ENCODE assay signal across 8 cellular contexts in the genomic region with DNA sequence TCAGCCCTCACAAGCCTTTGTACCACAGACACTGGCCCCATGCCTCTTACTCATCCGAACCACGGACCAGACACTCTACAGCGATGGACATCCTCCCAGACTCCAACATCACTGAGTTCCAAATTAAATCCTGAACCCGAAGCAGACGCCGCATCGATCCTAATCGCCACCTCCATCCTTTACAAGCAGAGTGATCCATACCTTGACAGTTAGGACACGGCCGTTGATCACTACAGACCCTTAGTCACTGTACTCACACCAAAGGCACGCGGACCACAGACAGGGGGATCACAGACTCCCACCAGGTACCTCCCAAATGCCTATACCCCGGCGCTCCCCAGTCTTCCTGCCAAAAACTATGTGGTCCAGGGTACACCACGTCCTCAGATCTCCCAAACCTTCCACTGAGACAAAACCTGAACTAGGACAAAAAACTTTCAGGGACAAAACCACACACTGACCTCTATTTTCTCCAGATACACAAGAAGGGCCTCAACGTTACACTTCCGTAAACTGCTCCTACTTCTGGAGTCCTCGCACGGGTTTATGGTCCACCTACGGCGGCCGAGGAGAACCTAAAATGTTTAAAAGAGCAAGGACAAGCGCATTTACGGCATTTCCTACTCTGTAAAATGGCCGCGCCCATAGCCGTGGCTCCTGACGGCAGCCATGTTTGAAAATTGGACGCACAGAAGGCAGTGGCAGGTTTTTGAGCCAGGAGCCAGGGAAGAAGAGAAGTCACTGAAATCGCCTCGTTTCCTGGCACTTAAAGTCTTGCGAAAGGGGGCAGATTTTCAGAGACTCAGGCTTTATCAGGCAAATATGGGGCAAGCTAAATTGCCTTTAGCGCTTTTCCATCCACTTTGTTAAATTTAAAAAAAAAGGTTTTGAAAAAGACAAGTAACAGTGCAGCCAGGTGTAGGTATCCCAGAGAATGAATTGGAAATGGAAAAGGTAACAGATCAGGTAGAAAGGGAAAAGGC. TPM values are rescaled to one million over a fixed set of nuclear protein-coding genes. Genes with fewer than 3 reads are reported as not detected.
A peak's percentile ranks its signal among the peaks of the same experiment; 100 is the strongest.
DNase-seq lines count a peak whose midpoint lies in the region; ATAC-seq and TF ChIP-seq lines count a peak whose summit lies in the region.

TSS of gene ZNF350 (minus strand) at position 532 of the 983 bp plus-strand sequence. CDS start 12,480 bp downstream, outside the sequence.

- DNase-seq in COLO668 (lab: John Stamatoyannopoulos, UW; ENCODE audit: unreplicated experiment), result peak; percentile 91
- peak; percentile 55 for DNase-seq in Jurkat, Clone E6-1 (ENCODE audit: low read depth, low spot score)
- peak; percentile 44 to 75 for DNase-seq in SHP77 (lab: John Stamatoyannopoulos, UW)
- peak; percentile 43 for DNase-seq in activated gamma-delta T cell (lab: John Stamatoyannopoulos, UW)
- DNase-seq in fibroblast of the conjunctiva (ENCODE audit: low read depth), result peak; percentile 87
- peak; percentile 72 for DNase-seq in nephron progenitor cell

- peak within 1 kb of the TSS; percentile 94 for H3K27ac Mint-ChIP-seq in nephron progenitor cell
- H3K27ac Mint-ChIP-seq in stimulated activated naive CD8-positive, alpha-beta T cell treated with anti-CD3 and anti-CD28 coated beads, Interleukin-15, Interleukin-2, amounts not matched to agents 100 ng/mL and 50 ng/mL, for 24 hours, result peak within 1 kb of the TSS; percentile 93

- peaks cover 78% of the 10 kb centered on the region for H3K36me3 Mint-ChIP-seq in nephron progenitor cell (ENCODE audit: low read depth)
- peaks cover 71% of the 10 kb centered on the region for H3K36me3 Mint-ChIP-seq in stimulated activated naive CD8-positive, alpha-beta T cell treated with anti-CD3 and anti-CD28 coated beads, Interleukin-15, Interleukin-2, amounts not matched to agents 100 ng/mL and 50 ng/mL, for 24 hours (ENCODE audit: low read depth)

- peak within 1 kb of the TSS; percentile 96 for H3K4me3 Mint-ChIP-seq in nephron progenitor cell
- H3K4me3 Mint-ChIP-seq in stimulated activated naive CD8-positive, alpha-beta T cell treated with anti-CD3 and anti-CD28 coated beads, Interleukin-15, Interleukin-2, amounts not matched to agents 100 ng/mL and 50 ng/mL, for 24 hours, result peak within 1 kb of the TSS; percentile 93

- peak within 1 kb of the TSS; percentile 46 for H3K4me3 ChIP-seq in Jurkat, Clone E6-1 (ENCODE audit: low read length)

- no peak for TF ChIP-seq CTCF in nephron progenitor cell (IDR thresholded peaks at IDR 0.05)

- peaks cover 10% of the 10 kb centered on the region for H3K4me1 Mint-ChIP-seq in nephron progenitor cell
- peaks cover 17% of the 10 kb centered on the region for H3K4me1 Mint-ChIP-seq in stimulated activated naive CD8-positive, alpha-beta T cell treated with anti-CD3 and anti-CD28 coated beads, Interleukin-15, Interleukin-2, amounts not matched to agents 100 ng/mL and 50 ng/mL, for 24 hours (ENCODE audit: low read depth)

- H3K27me3 Mint-ChIP-seq in nephron progenitor cell (ENCODE audit: low read depth, poor library complexity), result peaks cover 3% of the 10 kb centered on the region
- H3K27me3 Mint-ChIP-seq in stimulated activated naive CD8-positive, alpha-beta T cell treated with anti-CD3 and anti-CD28 coated beads, Interleukin-15, Interleukin-2, amounts not matched to agents 100 ng/mL and 50 ng/mL, for 24 hours, result no peaks in the 10 kb centered on the region

- peaks cover 94% of the 10 kb centered on the region for H3K9me3 Mint-ChIP-seq in nephron progenitor cell
- peaks cover 46% of the 10 kb centered on the region for H3K9me3 Mint-ChIP-seq in stimulated activated naive CD8-positive, alpha-beta T cell treated with anti-CD3 and anti-CD28 coated beads, Interleukin-15, Interleukin-2, amounts not matched to agents 100 ng/mL and 50 ng/mL, for 24 hours

- ATAC-seq in GM21390 (IDR thresholded peaks at IDR 0.05; ENCODE audit: unreplicated experiment), result peak; percentile 72

RNA-seq across cellular contexts. Expression of gene ZNF350, which starts in this region (rescaled TPM):
- 1.3 TPM for polyA plus RNA-seq in Jurkat, Clone E6-1 (2012; ENCODE audit: insufficient read depth, insufficient read length)

Comparison
In these comparisons a context has a peak if more than half of its experiments do, and no peak if none do; other contexts are left out.
1. Peak in every context shown above with its lines: DNase-seq, ATAC-seq and H3K4me3 ChIP-seq.